2 cellular contexts compared by ENCODE assay signal in the genomic region with DNA sequence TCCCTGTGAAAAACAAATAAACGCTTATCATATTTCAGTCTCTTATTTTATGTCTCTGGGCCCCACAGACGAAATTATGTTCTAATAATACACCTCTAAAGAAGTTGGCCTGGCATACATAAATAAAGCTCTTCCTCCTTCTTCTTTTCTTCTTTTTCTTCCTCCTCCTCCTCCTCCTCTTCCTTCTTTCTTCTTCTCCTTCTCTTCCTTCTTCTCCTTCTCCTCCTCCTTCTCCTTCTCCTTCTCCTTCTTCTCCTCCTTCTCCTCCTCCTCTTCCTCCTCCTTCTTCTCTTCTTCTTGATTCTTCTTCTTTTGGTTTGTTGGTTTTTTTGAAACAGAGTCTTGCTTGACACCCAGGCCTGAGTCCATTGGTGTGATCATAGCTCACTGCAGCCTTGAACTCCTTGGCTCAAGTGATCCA.
A peak's percentile ranks its signal among the peaks of the same experiment; 100 is the strongest.
TF ChIP-seq lines count a peak whose summit lies in the region.

No MANE protein-coding gene starts in this region.

TF ChIP-seq in GM23338, 12 proteins besides CTCF, POLR2A, EP300 and RAD21 (continues in another document):
- no peak for TF ChIP-seq REST (IDR thresholded peaks at IDR 0.05; ENCODE audit: unreplicated experiment)
- no peak for TF ChIP-seq STAT1 (IDR thresholded peaks at IDR 0.05; ENCODE audit: unreplicated experiment)
- no peak for TF ChIP-seq JUNB (IDR thresholded peaks at IDR 0.05; ENCODE audit: unreplicated experiment)
- no peak for TF ChIP-seq ZNF114 (CRISPR knock-in tag; IDR thresholded peaks at IDR 0.05)
- TF ChIP-seq POLR2AphosphoS5 (IDR thresholded peaks at IDR 0.05; ENCODE audit: low read depth) = no peak
- TF ChIP-seq ZNF331 (CRISPR knock-in tag; IDR thresholded peaks at IDR 0.05; ENCODE audit: low read depth) = no peak
- TF ChIP-seq ETS1 (IDR thresholded peaks at IDR 0.05) = no peak
- TF ChIP-seq, protein P1, sequence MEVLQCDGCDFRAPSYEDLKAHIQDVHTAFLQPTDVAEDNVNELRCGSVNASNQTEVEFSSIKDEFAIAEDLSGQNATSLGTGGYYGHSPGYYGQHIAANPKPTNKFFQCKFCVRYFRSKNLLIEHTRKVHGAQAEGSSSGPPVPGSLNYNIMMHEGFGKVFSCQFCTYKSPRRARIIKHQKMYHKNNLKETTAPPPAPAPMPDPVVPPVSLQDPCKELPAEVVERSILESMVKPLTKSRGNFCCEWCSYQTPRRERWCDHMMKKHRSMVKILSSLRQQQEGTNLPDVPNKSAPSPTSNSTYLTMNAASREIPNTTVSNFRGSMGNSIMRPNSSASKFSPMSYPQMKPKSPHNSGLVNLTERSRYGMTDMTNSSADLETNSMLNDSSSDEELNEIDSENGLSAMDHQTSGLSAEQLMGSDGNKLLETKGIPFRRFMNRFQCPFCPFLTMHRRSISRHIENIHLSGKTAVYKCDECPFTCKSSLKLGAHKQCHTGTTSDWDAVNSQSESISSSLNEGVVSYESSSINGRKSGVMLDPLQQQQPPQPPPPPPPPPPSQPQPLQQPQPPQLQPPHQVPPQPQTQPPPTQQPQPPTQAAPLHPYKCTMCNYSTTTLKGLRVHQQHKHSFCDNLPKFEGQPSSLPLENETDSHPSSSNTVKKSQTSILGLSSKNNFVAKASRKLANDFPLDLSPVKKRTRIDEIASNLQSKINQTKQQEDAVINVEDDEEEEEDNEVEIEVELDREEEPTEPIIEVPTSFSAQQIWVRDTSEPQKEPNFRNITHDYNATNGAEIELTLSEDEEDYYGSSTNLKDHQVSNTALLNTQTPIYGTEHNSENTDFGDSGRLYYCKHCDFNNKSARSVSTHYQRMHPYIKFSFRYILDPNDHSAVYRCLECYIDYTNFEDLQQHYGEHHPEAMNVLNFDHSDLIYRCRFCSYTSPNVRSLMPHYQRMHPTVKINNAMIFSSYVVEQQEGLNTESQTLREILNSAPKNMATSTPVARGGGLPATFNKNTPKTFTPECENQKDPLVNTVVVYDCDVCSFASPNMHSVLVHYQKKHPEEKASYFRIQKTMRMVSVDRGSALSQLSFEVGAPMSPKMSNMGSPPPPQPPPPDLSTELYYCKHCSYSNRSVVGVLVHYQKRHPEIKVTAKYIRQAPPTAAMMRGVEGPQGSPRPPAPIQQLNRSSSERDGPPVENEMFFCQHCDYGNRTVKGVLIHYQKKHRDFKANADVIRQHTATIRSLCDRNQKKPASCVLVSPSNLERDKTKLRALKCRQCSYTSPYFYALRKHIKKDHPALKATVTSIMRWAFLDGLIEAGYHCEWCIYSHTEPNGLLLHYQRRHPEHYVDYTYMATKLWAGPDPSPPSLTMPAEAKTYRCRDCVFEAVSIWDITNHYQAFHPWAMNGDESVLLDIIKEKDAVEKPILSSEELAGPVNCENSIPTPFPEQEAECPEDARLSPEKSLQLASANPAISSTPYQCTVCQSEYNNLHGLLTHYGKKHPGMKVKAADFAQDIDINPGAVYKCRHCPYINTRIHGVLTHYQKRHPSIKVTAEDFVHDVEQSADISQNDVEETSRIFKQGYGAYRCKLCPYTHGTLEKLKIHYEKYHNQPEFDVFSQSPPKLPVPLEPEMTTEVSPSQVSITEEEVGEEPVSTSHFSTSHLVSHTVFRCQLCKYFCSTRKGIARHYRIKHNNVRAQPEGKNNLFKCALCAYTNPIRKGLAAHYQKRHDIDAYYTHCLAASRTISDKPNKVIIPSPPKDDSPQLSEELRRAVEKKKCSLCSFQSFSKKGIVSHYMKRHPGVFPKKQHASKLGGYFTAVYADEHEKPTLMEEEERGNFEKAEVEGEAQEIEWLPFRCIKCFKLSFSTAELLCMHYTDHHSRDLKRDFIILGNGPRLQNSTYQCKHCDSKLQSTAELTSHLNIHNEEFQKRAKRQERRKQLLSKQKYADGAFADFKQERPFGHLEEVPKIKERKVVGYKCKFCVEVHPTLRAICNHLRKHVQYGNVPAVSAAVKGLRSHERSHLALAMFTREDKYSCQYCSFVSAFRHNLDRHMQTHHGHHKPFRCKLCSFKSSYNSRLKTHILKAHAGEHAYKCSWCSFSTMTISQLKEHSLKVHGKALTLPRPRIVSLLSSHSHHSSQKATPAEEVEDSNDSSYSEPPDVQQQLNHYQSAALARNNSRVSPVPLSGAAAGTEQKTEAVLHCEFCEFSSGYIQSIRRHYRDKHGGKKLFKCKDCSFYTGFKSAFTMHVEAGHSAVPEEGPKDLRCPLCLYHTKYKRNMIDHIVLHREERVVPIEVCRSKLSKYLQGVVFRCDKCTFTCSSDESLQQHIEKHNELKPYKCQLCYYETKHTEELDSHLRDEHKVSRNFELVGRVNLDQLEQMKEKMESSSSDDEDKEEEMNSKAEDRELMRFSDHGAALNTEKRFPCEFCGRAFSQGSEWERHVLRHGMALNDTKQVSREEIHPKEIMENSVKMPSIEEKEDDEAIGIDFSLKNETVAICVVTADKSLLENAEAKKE (CRISPR knock-in tag; IDR thresholded peaks at IDR 0.05) = no peak
- no peak for TF ChIP-seq EZH2phosphoT487 (IDR thresholded peaks at IDR 0.05; ENCODE audit: unreplicated experiment)
- no peak for TF ChIP-seq NANOG (IDR thresholded peaks at IDR 0.05; ENCODE audit: borderline replicate concordance)

TF ChIP-seq in GM12878, 131 proteins besides CTCF, POLR2A, EP300 and RAD21:
- TF ChIP-seq E4F1 (IDR thresholded peaks at IDR 0.05; ENCODE audit: borderline replicate concordance, partially characterized antibody) = peak; percentile 26
- no peak for TF ChIP-seq RELA (IDR thresholded peaks at IDR 0.05; ENCODE audit: borderline replicate concordance, partially characterized antibody)
- TF ChIP-seq ETV6 (conservative IDR thresholded peaks at IDR 0.05 in 1 of 2, IDR thresholded peaks at IDR 0.05 in 1 of 2; ENCODE audit: borderline replicate concordance in 1 of 2, low read depth in 1 of 2) = no peak
